Comparison of ENCODE assay signal across 8 cellular contexts in genomic region chr7:43729214-43729923, GRCh38. TPM values are rescaled to one million over a fixed set of nuclear protein-coding genes. Genes with fewer than 3 reads are reported as not detected.
DNase-seq lines count a peak whose midpoint lies in the region; ATAC-seq and TF ChIP-seq lines count a peak whose summit lies in the region.

TSS of gene COA1 (minus strand) at chr7:43729523. CDS start at chr7:43648614, 80,909 bp downstream.

- no peak for TF ChIP-seq CTCF in C4-2B (conservative IDR thresholded peaks at IDR 0.05)

- CTCF ChIA-PET in activated CD4-positive, alpha-beta T cell treated with anti-CD3 and anti-CD28 coated beads, Interleukin-2, amount 10 ng/mL, durations not matched to agents 7 days and 5 days (lab: Charles Lee) = interaction anchor here (0.6 to 3.9 kb wide), 8 partner anchors 9 to 722 kb away, joined by 3 to 31 read pairs (median 4); partner anchors contain the start of gene STK17A

- POLR2A ChIA-PET in activated CD4-positive, alpha-beta T cell treated with anti-CD3 and anti-CD28 coated beads, Interleukin-2, amount 10 ng/mL, durations not matched to agents 7 days and 5 days (lab: Charles Lee) = no interaction called here

- H3K9me3 Mint-ChIP-seq in activated CD4-positive, alpha-beta T cell treated with anti-CD3 and anti-CD28 coated beads, Interleukin-2, amount 10 ng/mL, durations not matched to agents 7 days and 5 days = no peaks in the 10 kb centered on the region

- peaks cover 32% of the 10 kb centered on the region for H3K4me1 Mint-ChIP-seq in activated CD4-positive, alpha-beta T cell treated with anti-CD3 and anti-CD28 coated beads, Interleukin-2, amount 10 ng/mL, durations not matched to agents 7 days and 5 days

- H3K36me3 Mint-ChIP-seq in activated CD4-positive, alpha-beta T cell treated with anti-CD3 and anti-CD28 coated beads, Interleukin-2, amount 10 ng/mL, durations not matched to agents 7 days and 5 days (ENCODE audit: low read depth) = peaks cover 11% of the 10 kb centered on the region

- peak; percentile 86 for ATAC-seq in GM19328 (IDR thresholded peaks at IDR 0.05; ENCODE audit: unreplicated experiment)
- peak; percentile 60 for ATAC-seq in HG03469 (IDR thresholded peaks at IDR 0.05; ENCODE audit: unreplicated experiment)

- DNase-seq in NCI-H526 treated with DMSO at 0.1 percent for 48 hours (lab: John Stamatoyannopoulos, UW) = peak; percentile 85
- DNase-seq in activated CD4-positive, alpha-beta T cell treated with anti-CD3 and anti-CD28 coated beads, Interleukin-2, amount 10 ng/mL, durations not matched to agents 7 days and 5 days = peak; percentile 80
- peak; percentile 40 for DNase-seq in cortex of kidney (lab: John Stamatoyannopoulos, UW)
- DNase-seq in left kidney (ENCODE audit: low read depth, low spot score) = peak; percentile 95
- peak; percentile 84 for DNase-seq in stimulated activated CD4-positive, alpha-beta T cell treated with anti-CD3 and anti-CD28 coated beads, Interleukin-1b, Interleukin-23, amount 100 ng/mL, for 48 hours

- peak within 1 kb of the TSS; percentile 87 for H3K27ac Mint-ChIP-seq in activated CD4-positive, alpha-beta T cell treated with anti-CD3 and anti-CD28 coated beads, Interleukin-2, amount 10 ng/mL, durations not matched to agents 7 days and 5 days

- H3K4me3 Mint-ChIP-seq in activated CD4-positive, alpha-beta T cell treated with anti-CD3 and anti-CD28 coated beads, Interleukin-2, amount 10 ng/mL, durations not matched to agents 7 days and 5 days = peak within 1 kb of the TSS; percentile 91

- H3K27me3 Mint-ChIP-seq in activated CD4-positive, alpha-beta T cell treated with anti-CD3 and anti-CD28 coated beads, Interleukin-2, amount 10 ng/mL, durations not matched to agents 7 days and 5 days = peaks cover 4% of the 10 kb centered on the region

- H3K27ac ChIP-seq in C4-2B = peak within 1 kb of the TSS; percentile 86

RNA-seq across cellular contexts. Expression of gene COA1, which starts in this region (rescaled TPM):
- total RNA-seq in activated CD4-positive, alpha-beta T cell treated with anti-CD3 and anti-CD28 coated beads, Interleukin-2, amount 10 ng/mL, durations not matched to agents 7 days and 5 days = 10 to 100 TPM; 44.8 to 47.1 TPM

Comparison
In these comparisons a context has a peak if more than half of its experiments do, and no peak if none do; other contexts are left out.
1. Peak in every context shown above with its lines: DNase-seq, ATAC-seq and H3K27ac ChIP-seq.
2. DNase-seq: peak in every context shown above with its lines; median percentile 95 in left kidney; 85 in NCI-H526 treated with DMSO at 0.1 percent for 48 hours; 84 in stimulated activated CD4-positive, alpha-beta T cell treated with anti-CD3 and anti-CD28 coated beads, Interleukin-1b, Interleukin-23, amount 100 ng/mL, for 48 hours; 80 in activated CD4-positive, alpha-beta T cell treated with anti-CD3 and anti-CD28 coated beads, Interleukin-2, amount 10 ng/mL, durations not matched to agents 7 days and 5 days; 40 in cortex of kidney.